1 cellular context compared by ENCODE assay signal in the genomic region with DNA sequence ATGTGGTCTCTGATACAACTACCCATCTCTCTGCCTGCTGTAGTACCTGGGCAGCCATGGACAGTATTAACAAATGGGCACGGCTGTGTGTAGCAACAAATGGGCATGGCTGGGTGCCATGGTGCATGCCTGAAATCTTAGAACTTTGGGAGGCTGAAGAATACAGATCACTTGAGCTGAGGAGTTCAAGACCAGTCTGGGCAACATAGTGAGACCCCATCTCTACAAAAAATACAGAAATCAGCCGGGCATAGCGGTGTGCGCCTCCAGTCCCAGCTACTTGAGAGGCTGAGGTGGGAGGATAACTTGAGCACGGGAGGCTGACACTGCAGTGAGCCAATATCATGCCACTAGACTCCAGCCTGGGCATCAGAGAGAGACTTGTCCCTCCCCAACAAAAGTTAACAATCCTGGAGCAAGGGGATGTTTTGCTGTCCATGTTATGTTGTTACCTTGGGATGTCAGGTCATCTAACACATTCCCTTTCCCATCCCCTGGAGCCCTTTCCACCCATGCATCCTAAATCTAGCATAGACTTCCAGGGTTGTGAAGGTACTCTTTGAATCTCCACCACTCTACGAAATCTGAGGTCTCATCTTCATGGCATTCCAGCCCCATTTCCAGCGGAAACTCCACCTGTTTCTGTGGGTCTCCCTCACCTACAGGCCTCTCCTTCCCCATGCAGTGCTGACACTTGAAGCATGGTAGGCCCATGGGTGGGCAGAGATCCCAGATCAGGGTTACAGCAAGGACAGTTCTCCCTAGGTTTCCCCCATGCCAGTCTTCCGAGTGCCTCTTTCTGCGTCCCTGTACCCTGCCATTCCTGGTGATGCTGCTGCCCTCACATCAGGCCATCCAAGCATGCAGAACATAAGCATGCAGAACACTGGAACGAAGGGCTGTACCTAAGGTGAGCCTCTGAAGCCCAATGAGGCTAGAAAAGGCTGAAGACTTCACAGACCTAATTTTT.
TF ChIP-seq lines count a peak whose summit lies in the region.

No MANE protein-coding gene starts in this region.

TF ChIP-seq in K562, 482 proteins besides CTCF, POLR2A, EP300 and RAD21 (continued from another document and continues in another):
- TF ChIP-seq, protein P1, sequence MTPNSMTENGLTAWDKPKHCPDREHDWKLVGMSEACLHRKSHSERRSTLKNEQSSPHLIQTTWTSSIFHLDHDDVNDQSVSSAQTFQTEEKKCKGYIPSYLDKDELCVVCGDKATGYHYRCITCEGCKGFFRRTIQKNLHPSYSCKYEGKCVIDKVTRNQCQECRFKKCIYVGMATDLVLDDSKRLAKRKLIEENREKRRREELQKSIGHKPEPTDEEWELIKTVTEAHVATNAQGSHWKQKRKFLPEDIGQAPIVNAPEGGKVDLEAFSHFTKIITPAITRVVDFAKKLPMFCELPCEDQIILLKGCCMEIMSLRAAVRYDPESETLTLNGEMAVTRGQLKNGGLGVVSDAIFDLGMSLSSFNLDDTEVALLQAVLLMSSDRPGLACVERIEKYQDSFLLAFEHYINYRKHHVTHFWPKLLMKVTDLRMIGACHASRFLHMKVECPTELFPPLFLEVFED (CRISPR knock-in tag; conservative IDR thresholded peaks at IDR 0.05): peak; percentile 97
- TF ChIP-seq MCM7 (IDR thresholded peaks at IDR 0.05): no peak
- TF ChIP-seq, protein P2, sequence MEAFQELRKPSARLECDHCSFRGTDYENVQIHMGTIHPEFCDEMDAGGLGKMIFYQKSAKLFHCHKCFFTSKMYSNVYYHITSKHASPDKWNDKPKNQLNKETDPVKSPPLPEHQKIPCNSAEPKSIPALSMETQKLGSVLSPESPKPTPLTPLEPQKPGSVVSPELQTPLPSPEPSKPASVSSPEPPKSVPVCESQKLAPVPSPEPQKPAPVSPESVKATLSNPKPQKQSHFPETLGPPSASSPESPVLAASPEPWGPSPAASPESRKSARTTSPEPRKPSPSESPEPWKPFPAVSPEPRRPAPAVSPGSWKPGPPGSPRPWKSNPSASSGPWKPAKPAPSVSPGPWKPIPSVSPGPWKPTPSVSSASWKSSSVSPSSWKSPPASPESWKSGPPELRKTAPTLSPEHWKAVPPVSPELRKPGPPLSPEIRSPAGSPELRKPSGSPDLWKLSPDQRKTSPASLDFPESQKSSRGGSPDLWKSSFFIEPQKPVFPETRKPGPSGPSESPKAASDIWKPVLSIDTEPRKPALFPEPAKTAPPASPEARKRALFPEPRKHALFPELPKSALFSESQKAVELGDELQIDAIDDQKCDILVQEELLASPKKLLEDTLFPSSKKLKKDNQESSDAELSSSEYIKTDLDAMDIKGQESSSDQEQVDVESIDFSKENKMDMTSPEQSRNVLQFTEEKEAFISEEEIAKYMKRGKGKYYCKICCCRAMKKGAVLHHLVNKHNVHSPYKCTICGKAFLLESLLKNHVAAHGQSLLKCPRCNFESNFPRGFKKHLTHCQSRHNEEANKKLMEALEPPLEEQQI (IDR thresholded peaks at IDR 0.05): no peak
- peak; percentile 98 for TF ChIP-seq POLR2AphosphoS2 (IDR thresholded peaks at IDR 0.05; ENCODE audit: low read length)
- TF ChIP-seq, protein P3, sequence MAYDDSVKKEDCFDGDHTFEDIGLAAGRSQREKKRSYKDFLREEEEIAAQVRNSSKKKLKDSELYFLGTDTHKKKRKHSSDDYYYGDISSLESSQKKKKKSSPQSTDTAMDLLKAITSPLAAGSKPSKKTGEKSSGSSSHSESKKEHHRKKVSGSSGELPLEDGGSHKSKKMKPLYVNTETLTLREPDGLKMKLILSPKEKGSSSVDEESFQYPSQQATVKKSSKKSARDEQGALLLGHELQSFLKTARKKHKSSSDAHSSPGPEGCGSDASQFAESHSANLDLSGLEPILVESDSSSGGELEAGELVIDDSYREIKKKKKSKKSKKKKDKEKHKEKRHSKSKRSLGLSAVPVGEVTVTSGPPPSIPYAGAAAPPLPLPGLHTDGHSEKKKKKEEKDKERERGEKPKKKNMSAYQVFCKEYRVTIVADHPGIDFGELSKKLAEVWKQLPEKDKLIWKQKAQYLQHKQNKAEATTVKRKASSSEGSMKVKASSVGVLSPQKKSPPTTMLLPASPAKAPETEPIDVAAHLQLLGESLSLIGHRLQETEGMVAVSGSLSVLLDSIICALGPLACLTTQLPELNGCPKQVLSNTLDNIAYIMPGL (CRISPR knock-in tag; IDR thresholded peaks at IDR 0.05): no peak
- peak; percentile 67; the same call in 1 of the 2 replicates for TF ChIP-seq KHSRP (IDR thresholded peaks at IDR 0.05)
- no peak for TF ChIP-seq HDAC3 (IDR thresholded peaks at IDR 0.05; ENCODE audit: borderline replicate concordance, partially characterized antibody)
- TF ChIP-seq ZNF766 (CRISPR knock-in tag; conservative IDR thresholded peaks at IDR 0.05): no peak
- no peak for TF ChIP-seq PPARD (CRISPR knock-in tag; IDR thresholded peaks at IDR 0.05)
- no peak for TF ChIP-seq PRPF4 (IDR thresholded peaks at IDR 0.05; ENCODE audit: insufficient read depth, low read depth, low read length, poor library complexity, severe bottlenecking)
- TF ChIP-seq, protein P4, sequence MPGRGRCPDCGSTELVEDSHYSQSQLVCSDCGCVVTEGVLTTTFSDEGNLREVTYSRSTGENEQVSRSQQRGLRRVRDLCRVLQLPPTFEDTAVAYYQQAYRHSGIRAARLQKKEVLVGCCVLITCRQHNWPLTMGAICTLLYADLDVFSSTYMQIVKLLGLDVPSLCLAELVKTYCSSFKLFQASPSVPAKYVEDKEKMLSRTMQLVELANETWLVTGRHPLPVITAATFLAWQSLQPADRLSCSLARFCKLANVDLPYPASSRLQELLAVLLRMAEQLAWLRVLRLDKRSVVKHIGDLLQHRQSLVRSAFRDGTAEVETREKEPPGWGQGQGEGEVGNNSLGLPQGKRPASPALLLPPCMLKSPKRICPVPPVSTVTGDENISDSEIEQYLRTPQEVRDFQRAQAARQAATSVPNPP (IDR thresholded peaks at IDR 0.05; ENCODE audit: borderline replicate concordance, insufficient read depth, insufficient read length): no peak
- TF ChIP-seq MED1 (CRISPR knock-in tag; IDR thresholded peaks at IDR 0.05; ENCODE audit: borderline replicate concordance): no peak
- no peak for TF ChIP-seq SP2 (IDR thresholded peaks at IDR 0.05; ENCODE audit: extremely low read depth, low read depth, low read length, poor library complexity, severe bottlenecking)
- TF ChIP-seq, protein P5, sequence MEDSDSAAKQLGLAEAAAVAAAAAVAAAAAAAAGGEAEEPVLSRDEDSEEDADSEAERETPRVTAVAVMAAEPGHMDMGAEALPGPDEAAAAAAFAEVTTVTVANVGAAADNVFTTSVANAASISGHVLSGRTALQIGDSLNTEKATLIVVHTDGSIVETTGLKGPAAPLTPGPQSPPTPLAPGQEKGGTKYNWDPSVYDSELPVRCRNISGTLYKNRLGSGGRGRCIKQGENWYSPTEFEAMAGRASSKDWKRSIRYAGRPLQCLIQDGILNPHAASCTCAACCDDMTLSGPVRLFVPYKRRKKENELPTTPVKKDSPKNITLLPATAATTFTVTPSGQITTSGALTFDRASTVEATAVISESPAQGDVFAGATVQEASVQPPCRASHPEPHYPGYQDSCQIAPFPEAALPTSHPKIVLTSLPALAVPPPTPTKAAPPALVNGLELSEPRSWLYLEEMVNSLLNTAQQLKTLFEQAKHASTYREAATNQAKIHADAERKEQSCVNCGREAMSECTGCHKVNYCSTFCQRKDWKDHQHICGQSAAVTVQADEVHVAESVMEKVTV (CRISPR knock-in tag; IDR thresholded peaks at IDR 0.05): 0 out of 2 replicates have a peak, but pooled peaks have one; percentile 8
- no peak for TF ChIP-seq SMAD2 (IDR thresholded peaks at IDR 0.05; ENCODE audit: low read depth, low read length)
- no peak for TF ChIP-seq CEBPG (CRISPR knock-in tag; IDR thresholded peaks at IDR 0.05)
- no peak for TF ChIP-seq CEBPG (tag; conservative IDR thresholded peaks at IDR 0.05 in 1 of 2, IDR thresholded peaks at IDR 0.05 in 1 of 2)
- TF ChIP-seq, protein P6, sequence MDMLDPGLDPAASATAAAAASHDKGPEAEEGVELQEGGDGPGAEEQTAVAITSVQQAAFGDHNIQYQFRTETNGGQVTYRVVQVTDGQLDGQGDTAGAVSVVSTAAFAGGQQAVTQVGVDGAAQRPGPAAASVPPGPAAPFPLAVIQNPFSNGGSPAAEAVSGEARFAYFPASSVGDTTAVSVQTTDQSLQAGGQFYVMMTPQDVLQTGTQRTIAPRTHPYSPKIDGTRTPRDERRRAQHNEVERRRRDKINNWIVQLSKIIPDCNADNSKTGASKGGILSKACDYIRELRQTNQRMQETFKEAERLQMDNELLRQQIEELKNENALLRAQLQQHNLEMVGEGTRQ (CRISPR knock-in tag; IDR thresholded peaks at IDR 0.05): no peak
- TF ChIP-seq, protein P7, sequence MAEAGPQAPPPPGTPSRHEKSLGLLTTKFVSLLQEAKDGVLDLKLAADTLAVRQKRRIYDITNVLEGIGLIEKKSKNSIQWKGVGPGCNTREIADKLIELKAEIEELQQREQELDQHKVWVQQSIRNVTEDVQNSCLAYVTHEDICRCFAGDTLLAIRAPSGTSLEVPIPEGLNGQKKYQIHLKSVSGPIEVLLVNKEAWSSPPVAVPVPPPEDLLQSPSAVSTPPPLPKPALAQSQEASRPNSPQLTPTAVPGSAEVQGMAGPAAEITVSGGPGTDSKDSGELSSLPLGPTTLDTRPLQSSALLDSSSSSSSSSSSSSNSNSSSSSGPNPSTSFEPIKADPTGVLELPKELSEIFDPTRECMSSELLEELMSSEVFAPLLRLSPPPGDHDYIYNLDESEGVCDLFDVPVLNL (CRISPR knock-in tag; IDR thresholded peaks at IDR 0.05; ENCODE audit: low read depth): no peak
- TF ChIP-seq, protein P8, sequence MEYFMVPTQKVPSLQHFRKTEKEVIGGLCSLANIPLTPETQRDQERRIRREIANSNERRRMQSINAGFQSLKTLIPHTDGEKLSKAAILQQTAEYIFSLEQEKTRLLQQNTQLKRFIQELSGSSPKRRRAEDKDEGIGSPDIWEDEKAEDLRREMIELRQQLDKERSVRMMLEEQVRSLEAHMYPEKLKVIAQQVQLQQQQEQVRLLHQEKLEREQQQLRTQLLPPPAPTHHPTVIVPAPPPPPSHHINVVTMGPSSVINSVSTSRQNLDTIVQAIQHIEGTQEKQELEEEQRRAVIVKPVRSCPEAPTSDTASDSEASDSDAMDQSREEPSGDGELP (CRISPR knock-in tag; IDR thresholded peaks at IDR 0.05; ENCODE audit: borderline replicate concordance): no peak; the same call in 1 of the 2 replicates
- no peak for TF ChIP-seq MEF2D (tag; conservative IDR thresholded peaks at IDR 0.05; ENCODE audit: low read depth)
- no peak for TF ChIP-seq ETS2 (tag; IDR thresholded peaks at IDR 0.05; ENCODE audit: borderline replicate concordance, poor library complexity, severe bottlenecking)
- TF ChIP-seq SIN3A (IDR thresholded peaks at IDR 0.05; ENCODE audit: borderline replicate concordance in 2 of 2, control insufficient read depth in 1 of 2, low read depth in 2 of 2, low read length in 2 of 2): no peak
- no peak for TF ChIP-seq ZNF41 (CRISPR knock-in tag; conservative IDR thresholded peaks at IDR 0.05)
- no peak for TF ChIP-seq TSC22D4 (tag; IDR thresholded peaks at IDR 0.05)
- TF ChIP-seq ZNF24 (IDR thresholded peaks at IDR 0.05): no peak
- TF ChIP-seq ZNF699 (CRISPR knock-in tag; IDR thresholded peaks at IDR 0.05; ENCODE audit: insufficient replicate concordance): no peak
- 0 out of 2 replicates have a peak, but pooled peaks have one; percentile 18 for TF ChIP-seq ZEB2 (IDR thresholded peaks at IDR 0.05)
- no peak for TF ChIP-seq RBM15 (IDR thresholded peaks at IDR 0.05; ENCODE audit: insufficient read depth, low read length)
- no peak for TF ChIP-seq ZNF785 (CRISPR knock-in tag; IDR thresholded peaks at IDR 0.05)
- TF ChIP-seq PCBP2 (IDR thresholded peaks at IDR 0.05; ENCODE audit: low read depth, low read length, poor library complexity, severe bottlenecking): no peak
- no peak for TF ChIP-seq ZKSCAN1 (IDR thresholded peaks at IDR 0.05; ENCODE audit: low read depth, low read length)
- no peak for TF ChIP-seq PHF21A (IDR thresholded peaks at IDR 0.05; ENCODE audit: borderline replicate concordance, low read depth)
- TF ChIP-seq HEY1 (CRISPR knock-in tag; IDR thresholded peaks at IDR 0.05; ENCODE audit: borderline replicate concordance): no peak
- TF ChIP-seq FOXJ2 (tag; IDR thresholded peaks at IDR 0.05): no peak
- TF ChIP-seq, protein P9, sequence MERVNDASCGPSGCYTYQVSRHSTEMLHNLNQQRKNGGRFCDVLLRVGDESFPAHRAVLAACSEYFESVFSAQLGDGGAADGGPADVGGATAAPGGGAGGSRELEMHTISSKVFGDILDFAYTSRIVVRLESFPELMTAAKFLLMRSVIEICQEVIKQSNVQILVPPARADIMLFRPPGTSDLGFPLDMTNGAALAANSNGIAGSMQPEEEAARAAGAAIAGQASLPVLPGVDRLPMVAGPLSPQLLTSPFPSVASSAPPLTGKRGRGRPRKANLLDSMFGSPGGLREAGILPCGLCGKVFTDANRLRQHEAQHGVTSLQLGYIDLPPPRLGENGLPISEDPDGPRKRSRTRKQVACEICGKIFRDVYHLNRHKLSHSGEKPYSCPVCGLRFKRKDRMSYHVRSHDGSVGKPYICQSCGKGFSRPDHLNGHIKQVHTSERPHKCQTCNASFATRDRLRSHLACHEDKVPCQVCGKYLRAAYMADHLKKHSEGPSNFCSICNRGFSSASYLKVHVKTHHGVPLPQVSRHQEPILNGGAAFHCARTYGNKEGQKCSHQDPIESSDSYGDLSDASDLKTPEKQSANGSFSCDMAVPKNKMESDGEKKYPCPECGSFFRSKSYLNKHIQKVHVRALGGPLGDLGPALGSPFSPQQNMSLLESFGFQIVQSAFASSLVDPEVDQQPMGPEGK (CRISPR knock-in tag; IDR thresholded peaks at IDR 0.05; ENCODE audit: borderline replicate concordance): no peak
- no peak for TF ChIP-seq KLF1 (tag; IDR thresholded peaks at IDR 0.05)
- TF ChIP-seq, protein P10, sequence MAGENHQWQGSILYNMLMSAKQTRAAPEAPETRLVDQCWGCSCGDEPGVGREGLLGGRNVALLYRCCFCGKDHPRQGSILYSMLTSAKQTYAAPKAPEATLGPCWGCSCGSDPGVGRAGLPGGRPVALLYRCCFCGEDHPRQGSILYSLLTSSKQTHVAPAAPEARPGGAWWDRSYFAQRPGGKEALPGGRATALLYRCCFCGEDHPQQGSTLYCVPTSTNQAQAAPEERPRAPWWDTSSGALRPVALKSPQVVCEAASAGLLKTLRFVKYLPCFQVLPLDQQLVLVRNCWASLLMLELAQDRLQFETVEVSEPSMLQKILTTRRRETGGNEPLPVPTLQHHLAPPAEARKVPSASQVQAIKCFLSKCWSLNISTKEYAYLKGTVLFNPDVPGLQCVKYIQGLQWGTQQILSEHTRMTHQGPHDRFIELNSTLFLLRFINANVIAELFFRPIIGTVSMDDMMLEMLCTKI (IDR thresholded peaks at IDR 0.05; ENCODE audit: partially characterized antibody): no peak
- no peak for TF ChIP-seq IFI16 (CRISPR knock-in tag; IDR thresholded peaks at IDR 0.05)
- no peak for TF ChIP-seq KAT8 (IDR thresholded peaks at IDR 0.05; ENCODE audit: low read depth)
- TF ChIP-seq NFIX (CRISPR knock-in tag; IDR thresholded peaks at IDR 0.05; ENCODE audit: low read depth): no peak
- no peak for TF ChIP-seq GABPB1 (CRISPR knock-in tag; IDR thresholded peaks at IDR 0.05)
- no peak for TF ChIP-seq ZNF143 (CRISPR knock-in tag; IDR thresholded peaks at IDR 0.05)
